ENCODE assay signal across 10 cellular contexts in the genomic region with DNA sequence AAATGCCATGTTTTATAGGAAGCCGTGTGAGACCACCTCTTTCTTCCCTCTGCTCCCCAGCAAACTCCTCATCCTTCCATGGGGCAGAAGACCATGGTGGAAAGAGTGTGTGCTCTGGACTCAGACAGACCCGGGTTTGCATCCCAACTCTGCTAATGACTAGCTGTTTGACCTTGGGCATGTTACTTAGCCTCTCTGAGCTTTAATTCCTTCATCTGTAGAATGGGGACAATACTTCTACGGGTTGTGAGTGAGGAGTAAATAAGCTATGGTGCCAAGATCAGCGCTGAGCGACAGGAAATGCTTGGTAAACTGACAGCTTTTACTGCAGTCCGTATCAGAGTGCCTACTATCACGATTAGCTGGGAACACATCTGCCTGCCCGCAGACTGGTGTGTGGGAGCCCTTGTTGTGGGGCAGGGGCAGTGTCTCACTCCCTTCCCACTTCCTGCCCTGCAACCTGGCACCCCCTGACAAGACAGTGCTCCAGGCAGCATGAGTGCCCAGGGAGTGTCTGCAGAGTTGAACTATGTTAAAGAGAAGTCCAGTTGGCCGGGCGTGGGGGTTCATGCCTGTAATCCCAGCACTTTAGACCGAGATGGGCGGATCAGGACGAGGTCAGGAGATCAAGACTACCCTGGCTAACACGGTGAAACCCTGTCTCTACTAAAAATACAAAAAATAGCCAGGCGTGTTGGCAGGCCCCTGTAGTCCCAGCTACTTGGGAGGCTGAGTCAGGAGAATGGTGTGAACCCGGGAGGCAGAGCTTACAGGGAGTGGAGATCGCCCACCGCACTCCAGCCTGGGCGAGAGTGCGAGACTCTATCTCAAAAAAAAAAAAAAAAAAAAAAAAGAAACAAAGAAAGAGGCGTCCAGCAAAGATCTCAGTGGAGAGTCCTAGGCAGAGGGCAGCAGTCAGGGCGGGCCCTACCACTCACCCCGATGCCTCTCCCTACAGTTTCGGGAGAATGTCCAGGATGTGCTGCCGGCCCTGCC. TPM values are rescaled to one million over a fixed set of nuclear protein-coding genes. Genes with fewer than 3 reads are reported as not detected.
DNase-seq lines count a peak whose midpoint lies in the region; ATAC-seq and TF ChIP-seq lines count a peak whose summit lies in the region.
"Had no signal": no experiment of that assay in that cellular context is flagged by ENCODE, and none has a peak within 500 bp of the region (broad histone marks: within the 10 kb centered on the region; RNA-seq: fewer than 3 reads in every experiment).

No MANE protein-coding gene starts in this region.

- H4K91ac ChIP-seq in H9 (ENCODE audit: insufficient read length, low read depth, low read length) = no peak overlapping the region

- WGBS in H9 (ENCODE audit: extremely low coverage, insufficient read length, low lambda C conversion rate) = no CpG with 5 or more reads among the region's 25 CpGs

- H3K14ac ChIP-seq in H9 (ENCODE audit: insufficient read depth, low read length) = no peak overlapping the region; the same call in 1 of the 2 replicates

- H2AK5ac ChIP-seq in H9 (ENCODE audit: insufficient read length, low read length) = no peak overlapping the region

- no peak overlapping the region for H2BK15ac ChIP-seq in H9 (ENCODE audit: low read depth, low read length)

- H3K79me2 ChIP-seq in ACC112 (ENCODE audit: control insufficient read depth, insufficient read depth, low read length, unreplicated experiment) (peaks cover 48% of the 10 kb centered on the region), H9 (ENCODE audit: insufficient read depth, low read length) (no peaks in the 10 kb centered on the region)

- H3K36me3 Mint-ChIP-seq in H9 (ENCODE audit: insufficient read depth in 1 of 3, low read depth in 3 of 3) = peaks cover 0 to 7% (median 3%) of the 10 kb centered on the region in 3 experiments; a peak in 3 of 7 replicates
- H3K36me3 Mint-ChIP-seq in activated naive CD8-positive, alpha-beta T cell treated with anti-CD3 and anti-CD28 coated beads, Interleukin-2, amount 50 U/mL, for 24 hours (ENCODE audit: low read depth) = peaks cover 3% of the 10 kb centered on the region

- H2BK20ac ChIP-seq in H9 (ENCODE audit: low read depth, low read length, poor library complexity, severe bottlenecking) = no peak overlapping the region

- peak; percentile 25 for ATAC-seq in activated naive CD8-positive, alpha-beta T cell treated with anti-CD3 and anti-CD28 coated beads, Interleukin-2, amount 50 U/mL, for 24 hours
- peak; percentile 3 for ATAC-seq in left colon
- no peak for ATAC-seq in GM21390 (IDR thresholded peaks at IDR 0.05; ENCODE audit: unreplicated experiment)

- H3K27me3 Mint-ChIP-seq in H9 (ENCODE audit: low read depth) = peaks cover 43% of the 10 kb centered on the region
- H3K27me3 Mint-ChIP-seq in activated naive CD8-positive, alpha-beta T cell treated with anti-CD3 and anti-CD28 coated beads, Interleukin-2, amount 50 U/mL, for 24 hours = no peaks in the 10 kb centered on the region

- H2AFZ ChIP-seq in ACC112 (ENCODE audit: low read length, unreplicated experiment) (no peak overlapping the region), H9 (ENCODE audit: low read length) (no peak overlapping the region)

- H3K4me1 ChIP-seq in ACC112 (ENCODE audit: control insufficient read depth, insufficient read depth, low read length, unreplicated experiment) (peaks cover 22% of the 10 kb centered on the region), H9 (ENCODE audit: insufficient read depth, low read length) (peaks cover 6% of the 10 kb centered on the region; the same call in 1 of the 2 replicates)

- no peak overlapping the region for H3K4me2 ChIP-seq in H9 (ENCODE audit: insufficient read depth, insufficient read length, low read length)

- no peak overlapping the region for H3K56ac ChIP-seq in H9 (ENCODE audit: insufficient read length, low read depth, low read length)

- no peak overlapping the region for H3K27ac Mint-ChIP-seq in H9
- H3K27ac Mint-ChIP-seq in activated naive CD8-positive, alpha-beta T cell treated with anti-CD3 and anti-CD28 coated beads, Interleukin-2, amount 50 U/mL, for 24 hours = peak overlapping the region; percentile 56

- H3K27ac ChIP-seq in ACC112 (ENCODE audit: low read depth, low read length) (peak overlapping the region; percentile 37; the same call in 1 of the 2 replicates), H9 (ENCODE audit: insufficient read length, low read depth, low read length) (no peak overlapping the region)

- H3K27me3 ChIP-seq in ACC112 (ENCODE audit: insufficient read depth, low read length) (no peaks in the 10 kb centered on the region), H9 (ENCODE audit: insufficient read depth, low read length) (peaks cover 4% of the 10 kb centered on the region; the same call in 1 of the 2 replicates)

- no peak overlapping the region for H3K18ac ChIP-seq in H9 (ENCODE audit: insufficient read length, low read depth, low read length)

- H3K23me2 ChIP-seq in H9 (ENCODE audit: insufficient read length, low read depth, low read length, poor library complexity, severe bottlenecking) = peaks cover 7% of the 10 kb centered on the region

- no peak overlapping the region for H3K9ac ChIP-seq in H9 (ENCODE audit: extremely low read depth, insufficient read length, low read length)

- peak overlapping the region; percentile 29 to 88; a peak in 2 of 5 replicates for H3K4me3 Mint-ChIP-seq in H9
- peak overlapping the region; percentile 84 for H3K4me3 Mint-ChIP-seq in activated naive CD8-positive, alpha-beta T cell treated with anti-CD3 and anti-CD28 coated beads, Interleukin-2, amount 50 U/mL, for 24 hours

- peaks cover 29 to 33% of the 10 kb centered on the region in 2 experiments for H3K4me1 Mint-ChIP-seq in H9
- H3K4me1 Mint-ChIP-seq in activated naive CD8-positive, alpha-beta T cell treated with anti-CD3 and anti-CD28 coated beads, Interleukin-2, amount 50 U/mL, for 24 hours = peaks cover 35% of the 10 kb centered on the region

- no peak overlapping the region for H3T11ph ChIP-seq in H9 (ENCODE audit: low read length)

- no peak overlapping the region for H3K23ac ChIP-seq in H9 (ENCODE audit: insufficient read length, low read depth, low read length)

- no peak overlapping the region for H4K5ac ChIP-seq in H9 (ENCODE audit: insufficient read length, low read depth, low read length)

- no peak overlapping the region for H2BK5ac ChIP-seq in H9 (ENCODE audit: insufficient read length, low read length)

- intact Hi-C loops in left colon (cut with DNase I, micrococcal nuclease) = loop anchor here in 1 of 2 donors (10.0 kb wide), 1 partner anchor 86 kb away; no protein-coding TSS in a partner anchor

- no peaks in the 10 kb centered on the region for H3K79me1 ChIP-seq in H9 (ENCODE audit: insufficient read depth, low read depth, low read length, poor library complexity, severe bottlenecking)

- no peaks in the 10 kb centered on the region for H3K36me3 ChIP-seq in ACC112 (ENCODE audit: insufficient read depth, low read length)

- H4K8ac ChIP-seq in H9 (replicated peaks; ENCODE audit: insufficient read length, low read depth, low read length) = no peak overlapping the region

- H2BK120ac ChIP-seq in H9 (ENCODE audit: low read depth, low read length, poor library complexity, severe bottlenecking) = no peak overlapping the region

- H3K4ac ChIP-seq in H9 (ENCODE audit: low read depth, low read length) = no peak overlapping the region

- H3K9me3 ChIP-seq in H9 (ENCODE audit: control insufficient read depth, low read depth, low read length) = no peaks in the 10 kb centered on the region

- TF ChIP-seq CTCF in H9 (conservative IDR thresholded peaks at IDR 0.05) = no peak

- no peaks in the 10 kb centered on the region; a peak in 1 of 5 replicates for H3K9me3 Mint-ChIP-seq in H9
- no peaks in the 10 kb centered on the region for H3K9me3 Mint-ChIP-seq in activated naive CD8-positive, alpha-beta T cell treated with anti-CD3 and anti-CD28 coated beads, Interleukin-2, amount 50 U/mL, for 24 hours

- no peak overlapping the region for H2BK12ac ChIP-seq in H9 (ENCODE audit: insufficient read length, low read depth, low read length)

- DNase-seq in H9 = no peak
- no peak for DNase-seq in activated naive CD8-positive, alpha-beta T cell treated with anti-CD3 and anti-CD28 coated beads, Interleukin-2, amount 50 U/mL, for 24 hours
- DNase-seq in left colon = no peak
- DNase-seq in DMS53 treated with DMSO at 0.1 percent for 48 hours (lab: John Stamatoyannopoulos, UW; ENCODE audit: unreplicated experiment) = no peak
- DNase-seq in stimulated activated CD4-positive, alpha-beta T cell treated with anti-CD3 and anti-CD28 coated beads, Interleukin-12 subunit alpha, Interleukin-12 subunit beta, amount 100 ng/mL, for 4 hours = no peak
- no peak for DNase-seq in globus pallidus (ENCODE audit: low spot score)
- DNase-seq: foreskin melanocyte, NCI-H1436 had no signal

- H4K20me1 ChIP-seq in H9 (ENCODE audit: control insufficient read depth, insufficient read depth, insufficient read length) = no peaks in the 10 kb centered on the region

- peak overlapping the region; percentile 91 for H3K4me3 ChIP-seq in ACC112 (ENCODE audit: low read depth, low read length)

RNA-seq across cellular contexts. Expression of a gene that starts 2.2 kb away (rescaled TPM):
- 8.2 and 8.5 TPM in 2 replicates for total RNA-seq in H9 (2021)
- 1 to 10 TPM; 4.6 to 5.2 TPM for total RNA-seq in left colon

RNA-seq across cellular contexts. Expression of a gene that starts 11.8 kb away (rescaled TPM):
- total RNA-seq in H9 (2021) (22.6 and 24.5 TPM in 2 replicates), left colon (1 to 10 TPM; 8.7 to 9.5 TPM)

RNA-seq across cellular contexts. Expression of a gene that starts 26.6 kb away (rescaled TPM):
- total RNA-seq in H9 (2021) = 46.8 and 56.8 TPM in 2 replicates
- 10 to 100 TPM; 23.1 to 34.9 TPM for total RNA-seq in left colon

RNA-seq across cellular contexts. Expression of a gene that starts 42.2 kb away (rescaled TPM):
- 4.3 and 4.8 TPM in 2 replicates for total RNA-seq in H9 (2021)
- 1 to 10 TPM; 1.6 to 2.3 TPM for total RNA-seq in left colon

RNA-seq across cellular contexts. Expression of a gene that starts 42.3 kb away (rescaled TPM):
- total RNA-seq in H9 (2021) = 211 and 225 TPM in 2 replicates
- total RNA-seq in left colon = 100 to 1,000 TPM; 134 to 146 TPM
